In genomic region chr7:27361522-27361921, GRCh38 we compare ENCODE assay signal across 16 cellular contexts.
"Had no signal": no experiment of that assay in that cellular context is flagged by ENCODE, and none has a peak within 500 bp of the region (broad histone marks: within the 10 kb centered on the region; RNA-seq: fewer than 3 reads in every experiment).

No MANE protein-coding gene starts in this region.

- H3K4me1 ChIP-seq: body of pancreas, tibial artery had no signal

- H3K9me3 ChIP-seq: body of pancreas, tibial artery had no signal

- H3K36me3 Mint-ChIP-seq: activated naive CD8-positive, alpha-beta T cell treated with anti-CD3 and anti-CD28 coated beads for 36 hours; immature natural killer cell; stimulated activated memory B cell treated with anti-CD40 and anti-IgM and Interleukin-4, amounts not matched to agents 10 μg/mL and 1 μg/mL and 100 μg/mL, for 72 hours had no signal

- ATAC-seq: body of pancreas; SK-N-SH treated with all-trans-retinoic acid at 6 μM for 48 hours; stimulated activated memory B cell treated with anti-CD40 and anti-IgM and Interleukin-4, amounts not matched to agents 10 μg/mL and 1 μg/mL and 100 μg/mL, for 72 hours had no signal

- H3K4me3 Mint-ChIP-seq: activated CD4-positive, alpha-beta T cell treated with anti-CD3 and anti-CD28 coated beads, Interleukin-2, amount 10 ng/mL, durations not matched to agents 7 days and 5 days; activated naive CD8-positive, alpha-beta T cell treated with anti-CD3 and anti-CD28 coated beads for 36 hours; activated T-helper 1 cell treated with anti-CD3 and anti-CD28 coated beads, Interleukin-12 subunit alpha, Interleukin-12 subunit beta, Interleukin-2, Interleukin-4 antibody, amounts not matched to agents 30 ng/mL and 10 ng/mL and 1 ng/mL, durations not matched to agents 14 hours and 24 hours and 36 hours; immature natural killer cell; neural crest cell; stimulated activated memory B cell treated with anti-CD40 and anti-IgM and Interleukin-4, amounts not matched to agents 10 μg/mL and 1 μg/mL and 100 μg/mL, for 72 hours had no signal

- H3K4me3 ChIP-seq: body of pancreas, tibial artery had no signal

- H3K36me3 ChIP-seq: tibial artery had no signal

- H3K9me3 Mint-ChIP-seq: activated CD4-positive, alpha-beta T cell treated with anti-CD3 and anti-CD28 coated beads, Interleukin-2, amount 10 ng/mL, durations not matched to agents 7 days and 5 days; activated naive CD8-positive, alpha-beta T cell treated with anti-CD3 and anti-CD28 coated beads for 36 hours; activated T-helper 1 cell treated with anti-CD3 and anti-CD28 coated beads, Interleukin-12 subunit alpha, Interleukin-12 subunit beta, Interleukin-2, Interleukin-4 antibody, amounts not matched to agents 30 ng/mL and 10 ng/mL and 1 ng/mL, durations not matched to agents 14 hours and 24 hours and 36 hours; neural crest cell; stimulated activated memory B cell treated with anti-CD40 and anti-IgM and Interleukin-4, amounts not matched to agents 10 μg/mL and 1 μg/mL and 100 μg/mL, for 72 hours had no signal

- H3K27me3 ChIP-seq: body of pancreas, tibial artery had no signal

- H3K27ac Mint-ChIP-seq: activated CD4-positive, alpha-beta T cell treated with anti-CD3 and anti-CD28 coated beads, Interleukin-2, amount 10 ng/mL, durations not matched to agents 7 days and 5 days; activated naive CD8-positive, alpha-beta T cell treated with anti-CD3 and anti-CD28 coated beads for 36 hours; activated T-helper 1 cell treated with anti-CD3 and anti-CD28 coated beads, Interleukin-12 subunit alpha, Interleukin-12 subunit beta, Interleukin-2, Interleukin-4 antibody, amounts not matched to agents 30 ng/mL and 10 ng/mL and 1 ng/mL, durations not matched to agents 14 hours and 24 hours and 36 hours; immature natural killer cell; stimulated activated memory B cell treated with anti-CD40 and anti-IgM and Interleukin-4, amounts not matched to agents 10 μg/mL and 1 μg/mL and 100 μg/mL, for 72 hours had no signal

- H3K4me1 Mint-ChIP-seq: activated CD4-positive, alpha-beta T cell treated with anti-CD3 and anti-CD28 coated beads, Interleukin-2, amount 10 ng/mL, durations not matched to agents 7 days and 5 days; activated naive CD8-positive, alpha-beta T cell treated with anti-CD3 and anti-CD28 coated beads for 36 hours; immature natural killer cell; neural crest cell; stimulated activated memory B cell treated with anti-CD40 and anti-IgM and Interleukin-4, amounts not matched to agents 10 μg/mL and 1 μg/mL and 100 μg/mL, for 72 hours had no signal

- H3K27ac ChIP-seq: body of pancreas, tibial artery had no signal

- DNase-seq: activated CD4-positive, alpha-beta T cell treated with anti-CD3 and anti-CD28 coated beads, Interleukin-2, amount 10 ng/mL, durations not matched to agents 7 days and 5 days; activated CD4-positive, CD25-positive, alpha-beta regulatory T cell; activated naive CD8-positive, alpha-beta T cell treated with anti-CD3 and anti-CD28 coated beads for 36 hours; amygdala; body of pancreas; central memory CD4-positive, alpha-beta T cell; effector CD8-positive, alpha-beta T cell; foreskin fibroblast; immature natural killer cell; T-helper 1 cell; T1000; tibial artery had no signal
